Comparison of ENCODE assay signal across 16 cellular contexts in genomic region chr7:158992759-158993158, GRCh38.
"Had no signal": no experiment of that assay in that cellular context is flagged by ENCODE, and none has a peak within 500 bp of the region (broad histone marks: within the 10 kb centered on the region; RNA-seq: fewer than 3 reads in every experiment).

No MANE protein-coding gene starts in this region.

- DNase-seq: activated CD4-positive, alpha-beta T cell treated with anti-CD3 and anti-CD28 coated beads for 4 hours; activated CD8-positive, alpha-beta memory T cell treated with anti-CD3 and anti-CD28 coated beads, Interleukin-2, amount 50 U/mL, for 48 hours; activated CD8-positive, alpha-beta T cell treated with anti-CD3 and anti-CD28 coated beads, Interleukin-2, amount 10 ng/mL, durations not matched to agents 7 days and 5 days; adrenal gland; colonic mucosa; foreskin keratinocyte; small intestine; SW 1271; T-helper 9 cell; tibial artery had no signal

- H3K27ac Mint-ChIP-seq: activated CD8-positive, alpha-beta T cell treated with anti-CD3 and anti-CD28 coated beads, Interleukin-2, amount 10 ng/mL, durations not matched to agents 7 days and 5 days; activated T-helper 1 cell treated with anti-CD3 and anti-CD28 coated beads, Interleukin-12 subunit alpha, Interleukin-12 subunit beta, Interleukin-2, Interleukin-4 antibody, amounts not matched to agents 30 ng/mL and 10 ng/mL and 1 ng/mL, durations not matched to agents 14 hours and 24 hours and 36 hours; mesothelial cell of epicardium had no signal

- H3K4me3 Mint-ChIP-seq: activated CD8-positive, alpha-beta T cell treated with anti-CD3 and anti-CD28 coated beads, Interleukin-2, amount 10 ng/mL, durations not matched to agents 7 days and 5 days; activated T-helper 1 cell treated with anti-CD3 and anti-CD28 coated beads, Interleukin-12 subunit alpha, Interleukin-12 subunit beta, Interleukin-2, Interleukin-4 antibody, amounts not matched to agents 30 ng/mL and 10 ng/mL and 1 ng/mL, durations not matched to agents 14 hours and 24 hours and 36 hours; mesothelial cell of epicardium had no signal

- FAIRE-seq: endothelial cell of umbilical vein, small intestine had no signal

- ATAC-seq: activated CD8-positive, alpha-beta T cell treated with anti-CD3 and anti-CD28 coated beads, Interleukin-2, amount 10 ng/mL, durations not matched to agents 7 days and 5 days had no signal

- H3K36me3 ChIP-seq: adrenal gland, colonic mucosa, neutrophil, right atrium auricular region, tibial artery had no signal

- H3K27me3 ChIP-seq: right atrium auricular region had no signal

- H3K27ac ChIP-seq: adrenal gland, colonic mucosa, foreskin keratinocyte, neutrophil, right atrium auricular region, tibial artery, VCaP had no signal

- H3K9me3 ChIP-seq: adrenal gland, colonic mucosa, neutrophil, tibial artery had no signal

- H3K4me1 ChIP-seq: adrenal gland, colonic mucosa, foreskin keratinocyte, right atrium auricular region had no signal

- H3K4me3 ChIP-seq: adrenal gland, colonic mucosa, right atrium auricular region, tibial artery had no signal

- H3K36me3 Mint-ChIP-seq: mesothelial cell of epicardium had no signal
